In genomic region chr16:2515180-2515803, GRCh38 we compare ENCODE assay signal across 6 cellular contexts. TPM values are rescaled to one million over a fixed set of nuclear protein-coding genes. Genes with fewer than 3 reads are reported as not detected.
DNase-seq lines count a peak whose midpoint lies in the region.

No MANE protein-coding gene starts in this region.

- H2AFZ ChIP-seq in trophoblast cell (ENCODE audit: insufficient read depth, low read length, poor library complexity), result no peak overlapping the region

- peak overlapping the region; percentile 35 for H2AK5ac ChIP-seq in trophoblast cell (ENCODE audit: low read length)

- no CpG with 5 or more reads among the region's 13 CpGs for WGBS in trophoblast cell (ENCODE audit: extremely low coverage, insufficient coverage, insufficient read length)

- H3K4me3 ChIP-seq in trophoblast cell (ENCODE audit: low read depth, low read length), result peak overlapping the region; percentile 99

- peak overlapping the region; percentile 74 for H3K4me2 ChIP-seq in trophoblast cell (ENCODE audit: low read length)

- H2BK5ac ChIP-seq in trophoblast cell (ENCODE audit: low read depth, low read length, poor library complexity), result peak overlapping the region; percentile 45

- H4K12ac ChIP-seq in trophoblast cell (ENCODE audit: low read depth, low read length), result peak overlapping the region; percentile 20

- H3K36me3 ChIP-seq in trophoblast cell (ENCODE audit: control insufficient read depth in 1 of 2, insufficient read depth in 2 of 2, low read length in 2 of 2), result peaks cover 19 to 22% of the 10 kb centered on the region in 2 experiments

- H3K9me3 ChIP-seq in trophoblast cell (ENCODE audit: insufficient read depth, low read depth, low read length), result peaks cover 2% of the 10 kb centered on the region

- in situ Hi-C loops in KBM-7 (cut with MboI; ENCODE audit: low pct_unique_long_range_greater_than_20kb, low sequenced_read_pairs), result no loop called here

- H3K23ac ChIP-seq in trophoblast cell (ENCODE audit: low read length), result no peak overlapping the region

- H3K79me2 ChIP-seq in trophoblast cell (ENCODE audit: control insufficient read depth, insufficient read depth, low read length, poor library complexity), result peaks cover 43% of the 10 kb centered on the region

- no peak overlapping the region for H2BK12ac ChIP-seq in trophoblast cell (ENCODE audit: low read length)

- peak; percentile 56 for DNase-seq in KBM-7
- peak in 1 of 2 donors; percentile 60 for DNase-seq in trophoblast cell
- no peak for DNase-seq in stimulated activated CD4-positive, alpha-beta T cell treated with anti-CD3 and anti-CD28 coated beads, Interleukin-4, amount 100 ng/mL, for 24 hours
- no peak for DNase-seq in NCI-H1105 treated with DMSO at 0.1 percent for 48 hours (lab: John Stamatoyannopoulos, UW)
- DNase-seq in NCI-H1694 treated with DMSO at 0.1 percent for 48 hours (lab: John Stamatoyannopoulos, UW), result no peak

- H3K18ac ChIP-seq in trophoblast cell (ENCODE audit: low read length), result peak overlapping the region; percentile 2

- H2BK120ac ChIP-seq in trophoblast cell (ENCODE audit: insufficient read depth, low read length, poor library complexity), result no peak overlapping the region

- no peaks in the 10 kb centered on the region for H3K27me3 ChIP-seq in trophoblast cell (ENCODE audit: insufficient read depth, low read length)

- peak overlapping the region; percentile 98 for H4K91ac ChIP-seq in trophoblast cell (ENCODE audit: low read depth, low read length)

- no peak overlapping the region for H4K8ac ChIP-seq in trophoblast cell (ENCODE audit: low read depth, low read length)

- peak overlapping the region; percentile 83 for H3K14ac ChIP-seq in trophoblast cell (ENCODE audit: low read length)

- H3K4ac ChIP-seq in trophoblast cell (ENCODE audit: low read depth, low read length), result peak overlapping the region; percentile 98

- peak overlapping the region; percentile 72 for H3K27ac ChIP-seq in cingulate gyrus (ENCODE audit: low read depth, low read length)
- H3K27ac ChIP-seq in trophoblast cell (ENCODE audit: low read depth, low read length), result peak overlapping the region; percentile 51

- peak overlapping the region; percentile 92 for H3K9ac ChIP-seq in trophoblast cell (ENCODE audit: low read length)

- H3K79me1 ChIP-seq in trophoblast cell (ENCODE audit: low read length), result peaks cover 13% of the 10 kb centered on the region

- H3K4me1 ChIP-seq in trophoblast cell (ENCODE audit: control insufficient read depth in 1 of 2, insufficient read depth in 2 of 2, low read length in 2 of 2), result peaks cover 31 to 43% of the 10 kb centered on the region in 2 experiments

RNA-seq across cellular contexts. Expression of gene ATP6V0C, which starts 1.5 kb away (rescaled TPM):
- polyA plus RNA-seq in trophoblast cell (2013), result 722 and 724 TPM in 2 replicates

RNA-seq across cellular contexts. Expression of gene AMDHD2, which starts 4.9 kb away (rescaled TPM):
- polyA plus RNA-seq in trophoblast cell (2013), result 11.1 and 11.6 TPM in 2 replicates

RNA-seq across cellular contexts. Expression of gene CEMP1, which starts 15.9 kb away (rescaled TPM):
- polyA plus RNA-seq in trophoblast cell (2013), result not detected in 2 replicates

RNA-seq across cellular contexts. Expression of gene PDPK1, which starts 22.5 kb away (rescaled TPM):
- 25.4 and 26.9 TPM in 2 replicates for polyA plus RNA-seq in trophoblast cell (2013)

RNA-seq across cellular contexts. Expression of gene TBC1D24, which starts 40.4 kb away (rescaled TPM):
- polyA plus RNA-seq in trophoblast cell (2013), result 4.0 TPM in 2 replicates
